Comparison of ENCODE assay signal across 1 cellular context in the genomic region with DNA sequence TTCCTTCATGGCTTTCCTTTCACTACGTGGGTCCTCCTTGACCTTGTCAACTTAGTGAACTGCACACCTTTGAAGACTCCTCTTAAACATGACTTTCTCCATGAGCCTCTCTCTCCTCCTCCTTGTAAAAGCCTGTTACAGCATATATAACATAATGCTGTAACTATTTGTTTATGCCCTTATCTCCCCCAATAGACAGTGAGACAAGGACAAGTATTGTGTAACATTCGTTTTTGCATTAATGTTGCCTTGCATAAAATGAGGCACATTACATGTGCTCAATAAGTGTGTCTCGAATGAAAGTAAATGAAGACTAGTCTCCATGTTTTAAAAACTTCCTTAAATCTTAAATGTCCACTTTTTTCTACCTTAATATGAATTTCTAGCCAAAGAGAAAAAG.
TF ChIP-seq lines count a peak whose summit lies in the region.

No MANE protein-coding gene starts in this region.

TF ChIP-seq in HepG2, 621 proteins besides CTCF, POLR2A, EP300 and RAD21 (continued from another document):
- no peak for TF ChIP-seq ZNF143 (CRISPR knock-in tag; IDR thresholded peaks at IDR 0.05)
- no peak for TF ChIP-seq ZNF782 (CRISPR knock-in tag; IDR thresholded peaks at IDR 0.05; ENCODE audit: borderline replicate concordance)
- TF ChIP-seq, protein P1, sequence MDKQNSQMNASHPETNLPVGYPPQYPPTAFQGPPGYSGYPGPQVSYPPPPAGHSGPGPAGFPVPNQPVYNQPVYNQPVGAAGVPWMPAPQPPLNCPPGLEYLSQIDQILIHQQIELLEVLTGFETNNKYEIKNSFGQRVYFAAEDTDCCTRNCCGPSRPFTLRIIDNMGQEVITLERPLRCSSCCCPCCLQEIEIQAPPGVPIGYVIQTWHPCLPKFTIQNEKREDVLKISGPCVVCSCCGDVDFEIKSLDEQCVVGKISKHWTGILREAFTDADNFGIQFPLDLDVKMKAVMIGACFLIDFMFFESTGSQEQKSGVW (CRISPR knock-in tag; IDR thresholded peaks at IDR 0.05; ENCODE audit: borderline replicate concordance) = no peak
